ENCODE assay signal across 1 cellular context in genomic region chr5:123753349-123754166, GRCh38.
TF ChIP-seq lines count a peak whose summit lies in the region.

No MANE protein-coding gene starts in this region.

TF ChIP-seq in IMR-90, 13 proteins besides CTCF, POLR2A, EP300 and RAD21:
- TF ChIP-seq BHLHE40 (IDR thresholded peaks at IDR 0.05; ENCODE audit: low read depth, low read length) = no peak
- TF ChIP-seq RFX5 (IDR thresholded peaks at IDR 0.05; ENCODE audit: low read depth, low read length) = no peak
- no peak for TF ChIP-seq SMC3 (IDR thresholded peaks at IDR 0.05; ENCODE audit: low read depth, low read length)
- no peak for TF ChIP-seq NFE2L2 (IDR thresholded peaks at IDR 0.05; ENCODE audit: low read depth, low read length)
- TF ChIP-seq CEBPB (IDR thresholded peaks at IDR 0.05; ENCODE audit: low read depth, low read length) = no peak
- no peak for TF ChIP-seq CHD1 (IDR thresholded peaks at IDR 0.05; ENCODE audit: low read depth, low read length)
- no peak for TF ChIP-seq FOS (IDR thresholded peaks at IDR 0.05; ENCODE audit: low read depth, low read length)
- TF ChIP-seq ELK1 (IDR thresholded peaks at IDR 0.05; ENCODE audit: borderline replicate concordance, low read depth, low read length) = no peak
- no peak for TF ChIP-seq USF2 (IDR thresholded peaks at IDR 0.05; ENCODE audit: low read depth, low read length)
- no peak for TF ChIP-seq RCOR1 (IDR thresholded peaks at IDR 0.05; ENCODE audit: insufficient replicate concordance, low read length)
- TF ChIP-seq MXI1 (IDR thresholded peaks at IDR 0.05; ENCODE audit: borderline replicate concordance, low read depth, low read length) = no peak
- no peak for TF ChIP-seq MAZ (IDR thresholded peaks at IDR 0.05; ENCODE audit: borderline replicate concordance, low read depth, low read length)
- TF ChIP-seq MAFK (IDR thresholded peaks at IDR 0.05; ENCODE audit: low read depth, low read length) = no peak
TF ChIP-seq in IMR-90: peak in this region for 0.
